ENCODE assay signal across 16 cellular contexts in the genomic region with DNA sequence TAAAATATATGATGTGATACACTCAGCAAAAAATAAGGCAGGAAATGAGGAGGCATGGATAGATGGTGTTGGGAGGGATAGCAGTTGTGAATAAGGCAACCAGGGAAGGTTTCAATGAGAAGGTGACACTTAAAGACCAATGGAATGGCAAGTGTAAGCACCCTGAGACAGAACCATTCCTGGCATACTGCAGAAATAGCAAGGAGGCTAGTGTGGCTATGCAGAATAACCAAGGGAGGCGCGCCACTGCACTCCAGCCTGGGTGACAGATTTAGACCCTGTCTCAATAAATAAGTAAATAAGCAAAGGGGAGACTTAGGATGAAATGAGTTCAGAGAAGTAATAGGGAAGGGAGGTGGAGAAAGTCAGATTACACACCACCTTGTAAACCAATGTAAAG.
DNase-seq lines count a peak whose midpoint lies in the region; ATAC-seq and TF ChIP-seq lines count a peak whose summit lies in the region.
"Had no signal": no experiment of that assay in that cellular context is flagged by ENCODE, and none has a peak within 500 bp of the region (broad histone marks: within the 10 kb centered on the region; RNA-seq: fewer than 3 reads in every experiment).

No MANE protein-coding gene starts in this region.

- H2BK15ac ChIP-seq in IMR-90 (ENCODE audit: low read depth, low read length) = peak overlapping the region; percentile 44; the same call in 1 of the 3 replicates

- peaks cover 9% of the 10 kb centered on the region; the same call in 1 of the 2 replicates for H3K9me1 ChIP-seq in IMR-90 (ENCODE audit: insufficient read depth, low read length)

- peak overlapping the region in 9 of 11 experiments; percentile 62 to 97 (median 82); a peak in 14 of 22 replicates for H3K27ac ChIP-seq in BLaER1 treated with 17β-estradiol and CSF1 and Interleukin-3, amounts not matched to agents 10 nM and 100 nM
- no peak overlapping the region for H3K27ac ChIP-seq in IMR-90 (ENCODE audit: insufficient read depth, low read length)
- H3K27ac ChIP-seq: colonic mucosa, epithelial cell of prostate had no signal

- POLR2A ChIA-PET in IMR-90 (lab: Charles Lee; ENCODE audit: unreplicated experiment) = no interaction called here

- TF ChIP-seq CTCF in IMR-90 (conservative IDR thresholded peaks at IDR 0.05; ENCODE audit: low read depth, low read length) (no peak), CD14-positive monocyte (IDR thresholded peaks at IDR 0.05) (no peak)

- dilution Hi-C loops in IMR-90 (cut with HindIII; ENCODE audit: low sequenced_read_pairs, unreplicated experiment) = no loop called here

- no peak overlapping the region for H3K56ac ChIP-seq in IMR-90 (ENCODE audit: extremely low read depth, insufficient read depth, low read length)

- peak overlapping the region; percentile 36; the same call in 1 of the 2 replicates for H3K4ac ChIP-seq in IMR-90 (ENCODE audit: low read depth, low read length)

- DNase-seq in IMR-90 (no peak), NCI-H2227 (lab: John Stamatoyannopoulos, UW; ENCODE audit: unreplicated experiment) (no peak), CD14-positive monocyte (ENCODE audit: low spot score) (no peak)
- DNase-seq in activated naive CD8-positive, alpha-beta T cell treated with anti-CD3 and anti-CD28 coated beads for 36 hours = no peak
- DNase-seq in natural killer cell treated with Interleukin-12 subunit alpha and Interleukin-12 subunit beta and Interleukin-15 and Interleukin-18, amount 100 ng/mL, for 72 hours (ENCODE audit: low spot score) = no peak
- DNase-seq: activated CD4-positive, CD25-positive, alpha-beta regulatory T cell; colonic mucosa; H9; left ventricle myocardium superior; NCI-H1436 treated with DMSO at 0.1 percent for 48 hours; NCI-H345; NK-92 treated with Interleukin-12 subunit alpha and Interleukin-12 subunit beta, amount 100 ng/mL, for 24 hours had no signal

- H2BK5ac ChIP-seq in IMR-90 (ENCODE audit: low read depth, low read length, poor library complexity, severe bottlenecking) = no peak overlapping the region

- peaks cover 90% of the 10 kb centered on the region for H3K4me1 Mint-ChIP-seq in activated naive CD8-positive, alpha-beta T cell treated with anti-CD3 and anti-CD28 coated beads for 36 hours
- H3K4me1 Mint-ChIP-seq in natural killer cell treated with Interleukin-12 subunit alpha and Interleukin-12 subunit beta and Interleukin-15 and Interleukin-18, amount 100 ng/mL, for 72 hours (ENCODE audit: low read depth in 2 of 2) = peaks cover 89 to 91% of the 10 kb centered on the region in 2 donors
- peaks cover 43% of the 10 kb centered on the region for H3K4me1 Mint-ChIP-seq in CD14-positive monocyte

- no peak overlapping the region for H3K4me3 Mint-ChIP-seq in activated naive CD8-positive, alpha-beta T cell treated with anti-CD3 and anti-CD28 coated beads for 36 hours
- peak overlapping the region; percentile 72 for H3K4me3 Mint-ChIP-seq in natural killer cell treated with Interleukin-12 subunit alpha and Interleukin-12 subunit beta and Interleukin-15 and Interleukin-18, amount 100 ng/mL, for 72 hours
- H3K4me3 Mint-ChIP-seq in CD14-positive monocyte = no peak overlapping the region
- H3K4me3 Mint-ChIP-seq: H9 had no signal

- no peaks in the 10 kb centered on the region for H4K20me1 ChIP-seq in BLaER1 treated with 17β-estradiol and CSF1 and Interleukin-3, amounts not matched to agents 10 nM and 100 nM
- no peaks in the 10 kb centered on the region for H4K20me1 ChIP-seq in IMR-90 (ENCODE audit: insufficient read depth, low read length)

- H2AK5ac ChIP-seq in IMR-90 (ENCODE audit: low read depth, low read length) = no peak overlapping the region

- no peak overlapping the region for H2AFZ ChIP-seq in IMR-90 (replicated peaks; ENCODE audit: low read length, poor library complexity)

- no TSS peak for BruUV-seq in IMR-90 (replicated peaks; lab: Mats Ljungman, UMichigan)

- no peak overlapping the region for H4K5ac ChIP-seq in IMR-90 (ENCODE audit: low read depth, low read length)

- H4K8ac ChIP-seq in IMR-90 (ENCODE audit: low read depth in 2 of 2, low read length in 2 of 2) = no peak overlapping the region

- no peaks in the 10 kb centered on the region for H3K36me3 ChIP-seq in BLaER1 treated with 17β-estradiol and CSF1 and Interleukin-3, amounts not matched to agents 10 nM and 100 nM
- no peaks in the 10 kb centered on the region for H3K36me3 ChIP-seq in IMR-90 (ENCODE audit: control insufficient read depth, insufficient read depth, low read length)
- H3K36me3 ChIP-seq: colonic mucosa had no signal

- no peaks in the 10 kb centered on the region for H3K79me1 ChIP-seq in IMR-90 (ENCODE audit: low read depth in 1 of 2, low read length in 2 of 2)

- H3K4me3 ChIP-seq in BLaER1 treated with 17β-estradiol and CSF1 and Interleukin-3, amounts not matched to agents 10 nM and 100 nM = no peak overlapping the region
- H3K4me3 ChIP-seq in IMR-90 (ENCODE audit: insufficient read depth, low read depth, low read length) = no peak overlapping the region
- H3K4me3 ChIP-seq: colonic mucosa had no signal

- no peak overlapping the region; the same call in 1 of the 2 replicates for H4K91ac ChIP-seq in IMR-90 (ENCODE audit: insufficient read depth, low read depth, low read length)

- H3K9ac ChIP-seq in BLaER1 treated with 17β-estradiol and CSF1 and Interleukin-3, amounts not matched to agents 10 nM and 100 nM = peak overlapping the region in 1 of 11 experiments; percentile 71; a peak in 1 of 22 replicates
- H3K9ac ChIP-seq in IMR-90 (ENCODE audit: low read depth, low read length) = no peak overlapping the region

- H3K9me3 ChIP-seq in BLaER1 treated with 17β-estradiol and CSF1 and Interleukin-3, amounts not matched to agents 10 nM and 100 nM (replicated peaks in 1 of 11) = peaks cover 0 to 7% (median 0%) of the 10 kb centered on the region in 11 experiments; a peak in 5 of 22 replicates
- H3K9me3 ChIP-seq in IMR-90 (ENCODE audit: control insufficient read depth, insufficient read depth, low read length) = peaks cover 5% of the 10 kb centered on the region
- H3K9me3 ChIP-seq: colonic mucosa had no signal

- H3K9me3 Mint-ChIP-seq in activated naive CD8-positive, alpha-beta T cell treated with anti-CD3 and anti-CD28 coated beads for 36 hours = peaks cover 39% of the 10 kb centered on the region
- peaks cover 7% of the 10 kb centered on the region for H3K9me3 Mint-ChIP-seq in natural killer cell treated with Interleukin-12 subunit alpha and Interleukin-12 subunit beta and Interleukin-15 and Interleukin-18, amount 100 ng/mL, for 72 hours
- peaks cover 0 to 4% (median 3%) of the 10 kb centered on the region in 7 donors for H3K9me3 Mint-ChIP-seq in CD14-positive monocyte

- H3K27me3 ChIP-seq in BLaER1 treated with 17β-estradiol and CSF1 and Interleukin-3, amounts not matched to agents 10 nM and 100 nM = no peaks in the 10 kb centered on the region
- H3K27me3 ChIP-seq in IMR-90 (ENCODE audit: control insufficient read depth, insufficient read depth, low read length) = no peaks in the 10 kb centered on the region
- H3K27me3 ChIP-seq: colonic mucosa had no signal

- WGBS in IMR-90 (ENCODE audit: extremely low coverage in 2 of 2, insufficient read length in 1 of 2), 2 experiments = no CpG with 5 or more reads among the region's 2 CpGs

- no peak overlapping the region for H2AK9ac ChIP-seq in IMR-90 (replicated peaks; ENCODE audit: low read depth, low read length, poor library complexity)

- TF ChIP-seq RAD21 in IMR-90 (IDR thresholded peaks at IDR 0.05; ENCODE audit: low read length) = no peak

- peak overlapping the region; percentile 54 to 96 (median 88); a peak in 19 of 22 replicates for H3K4me2 ChIP-seq in BLaER1 treated with 17β-estradiol and CSF1 and Interleukin-3, amounts not matched to agents 10 nM and 100 nM
- no peak overlapping the region for H3K4me2 ChIP-seq in IMR-90 (ENCODE audit: low read depth, low read length)

- 0 out of 2 replicates have a peak overlapping the region, but pooled peaks have one; percentile 41 for H2BK20ac ChIP-seq in IMR-90 (ENCODE audit: low read depth, low read length)

- H3K18ac ChIP-seq in IMR-90 (ENCODE audit: low read depth, low read length) = no peak overlapping the region

- no peaks in the 10 kb centered on the region for H3K27me3 Mint-ChIP-seq in activated naive CD8-positive, alpha-beta T cell treated with anti-CD3 and anti-CD28 coated beads for 36 hours
- H3K27me3 Mint-ChIP-seq in natural killer cell treated with Interleukin-12 subunit alpha and Interleukin-12 subunit beta and Interleukin-15 and Interleukin-18, amount 100 ng/mL, for 72 hours = no peaks in the 10 kb centered on the region
- H3K27me3 Mint-ChIP-seq in CD14-positive monocyte (ENCODE audit: low read depth in 3 of 3) = no peaks in the 10 kb centered on the region

- peaks cover 65 to 86% (median 69%) of the 10 kb centered on the region in 10 experiments for H3K4me1 ChIP-seq in BLaER1 treated with 17β-estradiol and CSF1 and Interleukin-3, amounts not matched to agents 10 nM and 100 nM
- H3K4me1 ChIP-seq in IMR-90 (ENCODE audit: control insufficient read depth, insufficient read depth, low read length) = peaks cover 14% of the 10 kb centered on the region
- H3K4me1 ChIP-seq: colonic mucosa had no signal

- H3K14ac ChIP-seq in IMR-90 (replicated peaks; ENCODE audit: low read depth, low read length) = no peak overlapping the region

- H3K23ac ChIP-seq in IMR-90 (ENCODE audit: low read depth, low read length) = no peak overlapping the region

- peak overlapping the region; percentile 98 for H3K27ac Mint-ChIP-seq in activated naive CD8-positive, alpha-beta T cell treated with anti-CD3 and anti-CD28 coated beads for 36 hours
- peak overlapping the region; percentile 96 to 100 for H3K27ac Mint-ChIP-seq in natural killer cell treated with Interleukin-12 subunit alpha and Interleukin-12 subunit beta and Interleukin-15 and Interleukin-18, amount 100 ng/mL, for 72 hours
- peak overlapping the region in 3 of 7 donors; percentile 14 to 47 (median 26) for H3K27ac Mint-ChIP-seq in CD14-positive monocyte
- H3K27ac Mint-ChIP-seq: H9 had no signal

- intact Hi-C loops in IMR-90 (cut with micrococcal nuclease) (loop anchor here (5.0 kb wide), 1 partner anchor 63 kb away; no protein-coding TSS in a partner anchor), CD14-positive monocyte (cut with micrococcal nuclease) (loop anchor here (5.0 kb wide), 2 partner anchors 37 to 68 kb away; no protein-coding TSS in a partner anchor)

- H2BK120ac ChIP-seq in IMR-90 (ENCODE audit: low read depth, low read length) = no peak overlapping the region

- ATAC-seq in IMR-90 (ENCODE audit: low read depth) (no peak), GM21576 (IDR thresholded peaks at IDR 0.05; ENCODE audit: unreplicated experiment) (no peak), GM21619 (IDR thresholded peaks at IDR 0.05; ENCODE audit: unreplicated experiment) (no peak)
- no peak for ATAC-seq in natural killer cell treated with Interleukin-12 subunit alpha and Interleukin-12 subunit beta and Interleukin-15 and Interleukin-18, amount 100 ng/mL, for 72 hours
- ATAC-seq: left ventricle myocardium superior had no signal

- peaks cover 62% of the 10 kb centered on the region for H3K36me3 Mint-ChIP-seq in activated naive CD8-positive, alpha-beta T cell treated with anti-CD3 and anti-CD28 coated beads for 36 hours
- H3K36me3 Mint-ChIP-seq in natural killer cell treated with Interleukin-12 subunit alpha and Interleukin-12 subunit beta and Interleukin-15 and Interleukin-18, amount 100 ng/mL, for 72 hours = peaks cover 17% of the 10 kb centered on the region
- peaks cover 2 to 8% of the 10 kb centered on the region in 2 donors for H3K36me3 Mint-ChIP-seq in CD14-positive monocyte

- in situ Hi-C loops in IMR-90 (cut with MboI; ENCODE audit: low sequenced_read_pairs) = loop anchor here (5.0 kb wide), 1 partner anchor 43 kb away; no protein-coding TSS in a partner anchor

- CTCF ChIA-PET in IMR-90 (lab: Yijun Ruan, JAX) = no interaction called here

- TF ChIP-seq POLR2A in IMR-90 (IDR thresholded peaks at IDR 0.05; ENCODE audit: low read depth, low read length) = no peak
